In the genomic region with DNA sequence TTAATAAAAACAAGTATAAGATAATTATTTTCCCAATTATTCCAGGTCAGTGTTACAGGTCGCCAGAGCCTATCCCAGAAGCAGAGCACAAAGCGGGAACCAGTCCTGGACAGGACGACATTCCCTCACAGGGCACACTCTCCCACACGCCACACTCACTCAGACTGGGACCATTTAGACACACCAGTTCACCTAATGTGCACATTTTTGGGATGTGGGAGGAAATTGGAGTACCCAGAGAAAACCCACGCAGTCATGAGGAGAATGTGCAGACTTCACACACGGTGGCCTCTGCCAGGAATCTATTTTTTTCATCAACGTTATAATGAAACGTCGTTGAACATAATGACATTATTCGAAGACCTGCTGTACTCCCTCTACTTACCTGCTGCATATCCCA, we compare ENCODE assay signal across 17 cellular contexts. TPM values are rescaled to one million over a fixed set of nuclear protein-coding genes. Genes with fewer than 3 reads are reported as not detected.
DNase-seq lines count a peak whose midpoint lies in the region; ATAC-seq and TF ChIP-seq lines count a peak whose summit lies in the region.
"Had no signal": no experiment of that assay in that cellular context is flagged by ENCODE, and none has a peak within 500 bp of the region (broad histone marks: within the 10 kb centered on the region; RNA-seq: fewer than 3 reads in every experiment).

No MANE protein-coding gene starts in this region.

- H3K79me2 ChIP-seq in SK-N-SH (ENCODE audit: insufficient read depth) (no peaks in the 10 kb centered on the region), smooth muscle cell (ENCODE audit: low read depth) (no peaks in the 10 kb centered on the region)

- H3K9me2 ChIP-seq in SK-N-SH = no peaks in the 10 kb centered on the region

- POLR2A ChIA-PET in HEK293 (lab: Yijun Ruan, JAX) = no interaction called here
- POLR2A ChIA-PET in SK-N-SH (lab: Yijun Ruan, JAX) = no interaction called here

- ATAC-seq in activated CD4-positive, CD25-positive, alpha-beta regulatory T cell treated with anti-CD3 and anti-CD28 coated beads, Interleukin-2, amount 50 U/mL, for 24 hours = no peak

- H2AFZ ChIP-seq in SK-N-SH (ENCODE audit: low read depth) (no peak overlapping the region; the same call in 1 of the 2 replicates), smooth muscle cell (ENCODE audit: low read depth) (no peak overlapping the region)

- peaks cover 32% of the 10 kb centered on the region for H3F3A ChIP-seq in SK-N-SH (replicated peaks; ENCODE audit: insufficient read depth)
- H3F3A ChIP-seq in smooth muscle cell (ENCODE audit: low read depth) = peaks cover 5% of the 10 kb centered on the region

- H3K36me3 ChIP-seq in HEK293 (ENCODE audit: control insufficient read depth in 2 of 2, insufficient read depth in 1 of 2, low read length in 2 of 2) (no peaks in the 10 kb centered on the region), SK-N-SH (replicated peaks in 1 of 2; ENCODE audit: control insufficient read depth in 1 of 2, insufficient read depth in 2 of 2, low read length in 1 of 2) (no peaks in the 10 kb centered on the region), smooth muscle cell (ENCODE audit: low read depth) (no peaks in the 10 kb centered on the region)
- H3K36me3 ChIP-seq: HAP-1 had no signal

- H3K27me3 ChIP-seq in SK-N-SH (ENCODE audit: insufficient read depth) (no peaks in the 10 kb centered on the region), smooth muscle cell (ENCODE audit: low read depth) (no peaks in the 10 kb centered on the region)

- no peak overlapping the region for H3K4me3 ChIP-seq in HEK293 (ENCODE audit: low read depth, low read length)
- H3K4me3 ChIP-seq in SK-N-SH (ENCODE audit: low read depth in 2 of 2, low read length in 1 of 2) = no peak overlapping the region
- no peak overlapping the region for H3K4me3 ChIP-seq in fibroblast of pulmonary artery (replicated peaks; ENCODE audit: low read depth, low read length)
- H3K4me3 ChIP-seq in smooth muscle cell = no peak overlapping the region
- H3K4me3 ChIP-seq: HAP-1 had no signal

- no peak for DNase-seq in SK-N-SH
- peak; percentile 20 for DNase-seq in fibroblast of pulmonary artery (ENCODE audit: low read depth)
- no peak for DNase-seq in smooth muscle cell (lab: John Stamatoyannopoulos, UW; ENCODE audit: unreplicated experiment)
- no peak for DNase-seq in activated naive CD4-positive, alpha-beta T cell treated with anti-CD3 and anti-CD28 coated beads, Interleukin-2, amount 50 U/mL, for 16 hours
- no peak for DNase-seq in iPS-NIHi11 (ENCODE audit: low spot score)
- DNase-seq: Caco-2, KG1, MM.1S, NCI-H1105, NCI-H187 treated with DMSO at 0.1 percent for 48 hours, NCI-H2171 treated with DMSO at 0.1 percent for 48 hours, NCI-H774 had no signal

- H3K4me1 ChIP-seq in HEK293 (ENCODE audit: control insufficient read depth, insufficient read depth, low read length) (no peaks in the 10 kb centered on the region), SK-N-SH (ENCODE audit: control insufficient read depth in 1 of 2, insufficient read depth in 2 of 2, low read depth in 1 of 2, low read length in 1 of 2) (peaks cover 6 to 28% of the 10 kb centered on the region in 2 experiments; a peak in 3 of 4 replicates), smooth muscle cell (ENCODE audit: low read depth) (peaks cover 7% of the 10 kb centered on the region)
- H3K4me1 ChIP-seq: Caco-2, HAP-1 had no signal

- TF ChIP-seq RAD21 in SK-N-SH (IDR thresholded peaks at IDR 0.05; ENCODE audit: low read length) = no peak

- H3K9ac ChIP-seq in SK-N-SH = peak overlapping the region; percentile 89; the same call in 1 of the 2 replicates
- no peak overlapping the region for H3K9ac ChIP-seq in smooth muscle cell (ENCODE audit: low read depth)

- 85% methylated on average over 10 of the region's 10 CpGs for WGBS in SK-N-SH (ENCODE audit: low lambda C conversion rate)
- 91% methylated on average over 10 of the region's 10 CpGs for WGBS in smooth muscle cell (ENCODE audit: low lambda C conversion rate)

- H4K20me1 ChIP-seq in SK-N-SH (ENCODE audit: insufficient read depth) (no peaks in the 10 kb centered on the region), smooth muscle cell (ENCODE audit: low read depth) (no peaks in the 10 kb centered on the region)

- H3K27ac ChIP-seq in HEK293 (ENCODE audit: extremely low read depth, low read depth, low read length) (no peak overlapping the region), SK-N-SH (ENCODE audit: low read depth in 2 of 2, low read length in 1 of 2) (peak overlapping the region; percentile 62 to 99; a peak in 3 of 4 replicates), smooth muscle cell (ENCODE audit: low read depth) (peak overlapping the region; percentile 88)
- H3K27ac ChIP-seq: C4-2B, HL-60 had no signal

- CTCF ChIA-PET in HEK293 (lab: Yijun Ruan, JAX) = interaction anchor here (1.0 to 5.5 kb wide), 4 partner anchors 23 to 104 kb away, joined by 3 to 70 read pairs (median 16); no protein-coding TSS in a partner anchor
- CTCF ChIA-PET in SK-N-SH (lab: Yijun Ruan, JAX) = interaction anchor here (1.7 to 5.5 kb wide), 4 partner anchors 91 to 116 kb away, joined by 4 to 117 read pairs (median 22); a partner anchor contains a TSS

- no peak for TF ChIP-seq EP300 in SK-N-SH (IDR thresholded peaks at IDR 0.05; ENCODE audit: borderline replicate concordance in 1 of 2, low read depth in 1 of 2, low read length in 1 of 2)

- H3K9me3 ChIP-seq in HEK293 (ENCODE audit: control insufficient read depth, insufficient read depth, low read depth, low read length) (no peaks in the 10 kb centered on the region), SK-N-SH (no peaks in the 10 kb centered on the region), smooth muscle cell (replicated peaks; ENCODE audit: low read depth) (no peaks in the 10 kb centered on the region)
- H3K9me3 ChIP-seq: Caco-2, HAP-1 had no signal

- TF ChIP-seq CTCF in HEK293 (tag by site-specific recombination; IDR thresholded peaks at IDR 0.05) = no peak
- no peak for TF ChIP-seq CTCF in SK-N-SH (IDR thresholded peaks at IDR 0.05)
- TF ChIP-seq CTCF in fibroblast of pulmonary artery (IDR thresholded peaks at IDR 0.05; ENCODE audit: low read length, missing control alignments) = no peak
- TF ChIP-seq CTCF in smooth muscle cell (IDR thresholded peaks at IDR 0.05; ENCODE audit: borderline replicate concordance, insufficient read depth, poor library complexity, severe bottlenecking) = no peak

- H3K4me2 ChIP-seq in SK-N-SH (no peak overlapping the region; the same call in 1 of the 2 replicates), smooth muscle cell (peak overlapping the region; percentile 42)

TF ChIP-seq in HEK293, 187 proteins besides CTCF, POLR2A, EP300 and RAD21 (continues in another document):
- TF ChIP-seq ZNF529 (tag by site-specific recombination; IDR thresholded peaks at IDR 0.05; ENCODE audit: insufficient replicate concordance) (no peak), ZFP37 (tag by site-specific recombination; IDR thresholded peaks at IDR 0.05) (no peak), ZXDB (tag by site-specific recombination; IDR thresholded peaks at IDR 0.05) (no peak), EGR2 (tag by site-specific recombination; IDR thresholded peaks at IDR 0.05; ENCODE audit: low read depth) (peak; percentile 15; the same call in 1 of the 2 replicates), ZFHX2 (tag by site-specific recombination; conservative IDR thresholded peaks at IDR 0.05) (peak; percentile 78), ZNF114 (tag by site-specific recombination; IDR thresholded peaks at IDR 0.05) (no peak), KLF16 (tag by site-specific recombination; IDR thresholded peaks at IDR 0.05) (no peak)
- TF ChIP-seq, protein P1, sequence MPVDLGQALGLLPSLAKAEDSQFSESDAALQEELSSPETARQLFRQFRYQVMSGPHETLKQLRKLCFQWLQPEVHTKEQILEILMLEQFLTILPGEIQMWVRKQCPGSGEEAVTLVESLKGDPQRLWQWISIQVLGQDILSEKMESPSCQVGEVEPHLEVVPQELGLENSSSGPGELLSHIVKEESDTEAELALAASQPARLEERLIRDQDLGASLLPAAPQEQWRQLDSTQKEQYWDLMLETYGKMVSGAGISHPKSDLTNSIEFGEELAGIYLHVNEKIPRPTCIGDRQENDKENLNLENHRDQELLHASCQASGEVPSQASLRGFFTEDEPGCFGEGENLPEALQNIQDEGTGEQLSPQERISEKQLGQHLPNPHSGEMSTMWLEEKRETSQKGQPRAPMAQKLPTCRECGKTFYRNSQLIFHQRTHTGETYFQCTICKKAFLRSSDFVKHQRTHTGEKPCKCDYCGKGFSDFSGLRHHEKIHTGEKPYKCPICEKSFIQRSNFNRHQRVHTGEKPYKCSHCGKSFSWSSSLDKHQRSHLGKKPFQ (tag by site-specific recombination; IDR thresholded peaks at IDR 0.05) = no peak

TF ChIP-seq in SK-N-SH, 30 proteins besides CTCF, POLR2A, EP300 and RAD21 (continues in another document):
- TF ChIP-seq TCF12 (IDR thresholded peaks at IDR 0.05) (no peak), RXRA (IDR thresholded peaks at IDR 0.05; ENCODE audit: borderline replicate concordance, low read depth) (no peak), MEF2A (IDR thresholded peaks at IDR 0.05; ENCODE audit: borderline replicate concordance, low read depth) (no peak), NFIC (IDR thresholded peaks at IDR 0.05; ENCODE audit: borderline replicate concordance) (no peak), SMC3 (IDR thresholded peaks at IDR 0.05; ENCODE audit: low read depth, low read length) (no peak), YY1 (IDR thresholded peaks at IDR 0.05; ENCODE audit: low read depth) (no peak)
- TF ChIP-seq, protein P2, sequence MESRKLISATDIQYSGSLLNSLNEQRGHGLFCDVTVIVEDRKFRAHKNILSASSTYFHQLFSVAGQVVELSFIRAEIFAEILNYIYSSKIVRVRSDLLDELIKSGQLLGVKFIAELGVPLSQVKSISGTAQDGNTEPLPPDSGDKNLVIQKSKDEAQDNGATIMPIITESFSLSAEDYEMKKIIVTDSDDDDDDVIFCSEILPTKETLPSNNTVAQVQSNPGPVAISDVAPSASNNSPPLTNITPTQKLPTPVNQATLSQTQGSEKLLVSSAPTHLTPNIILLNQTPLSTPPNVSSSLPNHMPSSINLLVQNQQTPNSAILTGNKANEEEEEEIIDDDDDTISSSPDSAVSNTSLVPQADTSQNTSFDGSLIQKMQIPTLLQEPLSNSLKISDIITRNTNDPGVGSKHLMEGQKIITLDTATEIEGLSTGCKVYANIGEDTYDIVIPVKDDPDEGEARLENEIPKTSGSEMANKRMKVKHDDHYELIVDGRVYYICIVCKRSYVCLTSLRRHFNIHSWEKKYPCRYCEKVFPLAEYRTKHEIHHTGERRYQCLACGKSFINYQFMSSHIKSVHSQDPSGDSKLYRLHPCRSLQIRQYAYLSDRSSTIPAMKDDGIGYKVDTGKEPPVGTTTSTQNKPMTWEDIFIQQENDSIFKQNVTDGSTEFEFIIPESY (IDR thresholded peaks at IDR 0.05; ENCODE audit: borderline replicate concordance, low read depth) = no peak

RNA-seq across cellular contexts. Expression of a gene that starts 20.5 kb away (rescaled TPM):
- polyA plus RNA-seq in SK-N-SH (2012; rRNA removed) = 83.9 and 84.8 TPM in 2 replicates
- 62.8 and 66.3 TPM in 2 replicates for polyA plus RNA-seq in SK-N-SH (2012; cell fraction: cytosol; rRNA removed)
- 223 and 292 TPM in 2 replicates for polyA plus RNA-seq in SK-N-SH (2012; cell fraction: nucleus; rRNA removed)
- total RNA-seq in smooth muscle cell = 81.5 and 88.4 TPM in 2 replicates
- polyA plus RNA-seq in smooth muscle cell = 95.2 and 96.1 TPM in 2 replicates
